6 cellular contexts compared by ENCODE assay signal in genomic region chr17:76731800-76732733, GRCh38. TPM values are rescaled to one million over a fixed set of nuclear protein-coding genes. Genes with fewer than 3 reads are reported as not detected.
DNase-seq lines count a peak whose midpoint lies in the region; ATAC-seq and TF ChIP-seq lines count a peak whose summit lies in the region.
"Not testable (repeated sequence)": the region's sequence is repeated elsewhere in the genome, so short reads cannot be mapped to it uniquely, and the experiment has no call there.

No MANE protein-coding gene starts in this region.

- H3F3A ChIP-seq in SK-N-SH (replicated peaks; ENCODE audit: insufficient read depth), result peaks cover 57% of the 10 kb centered on the region

- not testable (repeated sequence) for TF ChIP-seq CTCF in HL-60 (IDR thresholded peaks at IDR 0.05; ENCODE audit: insufficient read depth, low read length); SK-N-SH (IDR thresholded peaks at IDR 0.05); esophagus muscularis mucosa (IDR thresholded peaks at IDR 0.05); psoas muscle (IDR thresholded peaks at IDR 0.05)

- H3K4me1 ChIP-seq in CD4-positive, CD25-positive, alpha-beta regulatory T cell (ENCODE audit: control insufficient read depth, insufficient read depth, low read length, poor library complexity, severe bottlenecking), result peaks cover 85% of the 10 kb centered on the region
- H3K4me1 ChIP-seq in SK-N-SH (ENCODE audit: control insufficient read depth in 1 of 2, insufficient read depth in 2 of 2, low read depth in 1 of 2, low read length in 1 of 2), result peaks cover 33 to 35% of the 10 kb centered on the region in 2 experiments
- peaks cover 63 to 89% (median 85%) of the 10 kb centered on the region in 4 donors for H3K4me1 ChIP-seq in esophagus muscularis mucosa
- H3K4me1 ChIP-seq in psoas muscle, result peaks cover 66% of the 10 kb centered on the region

- POLR2A ChIA-PET in SK-N-SH (lab: Yijun Ruan, JAX), result interaction anchor here (0.9 to 1.2 kb wide), 2 partner anchors 7 to 19 kb away, joined by 3 read pairs; no protein-coding TSS in a partner anchor

- DNase-seq in CD4-positive, CD25-positive, alpha-beta regulatory T cell; HL-60 (ENCODE audit: low read depth in 1 of 2, low spot score in 1 of 2); SK-N-SH; esophagus muscularis mucosa (ENCODE audit: extremely low spot score); psoas muscle: not testable (repeated sequence)

- not testable (repeated sequence) for H3K9me2 ChIP-seq in SK-N-SH

- H3K4me3 ChIP-seq in CD4-positive, CD25-positive, alpha-beta regulatory T cell (ENCODE audit: low read depth, low read length), result peak overlapping the region; percentile 90
- H3K4me3 ChIP-seq in HL-60 (replicated peaks; ENCODE audit: insufficient read depth, low read length); SK-N-SH (ENCODE audit: low read depth in 2 of 2, low read length in 1 of 2); esophagus muscularis mucosa; psoas muscle: not testable (repeated sequence)

- not testable (repeated sequence) for ATAC-seq in CD4-positive, CD25-positive, alpha-beta regulatory T cell (ENCODE audit: low read depth in 2 of 2); activated T-helper 17 cell treated with anti-CD3 and anti-CD28 coated beads, Interleukin-2, amount 50 U/mL, for 72 hours (replicated peaks); psoas muscle

- not testable (repeated sequence) for TF ChIP-seq EP300 in SK-N-SH (IDR thresholded peaks at IDR 0.05; ENCODE audit: borderline replicate concordance in 1 of 2, low read depth in 1 of 2, low read length in 1 of 2); esophagus muscularis mucosa (IDR thresholded peaks at IDR 0.05)

- H3K9ac ChIP-seq in SK-N-SH, result not testable (repeated sequence)

- H3K27me3 ChIP-seq in CD4-positive, CD25-positive, alpha-beta regulatory T cell (ENCODE audit: control insufficient read depth, insufficient read depth, low read length); HL-60 (ENCODE audit: insufficient read depth, poor library complexity, severe bottlenecking); SK-N-SH (ENCODE audit: insufficient read depth); esophagus muscularis mucosa; psoas muscle (ENCODE audit: insufficient read depth in 3 of 3, low read length in 2 of 3): not testable (repeated sequence)

- CTCF ChIA-PET in SK-N-SH (lab: Yijun Ruan, JAX), result interaction anchor here (1.2 to 3.1 kb wide), 7 partner anchors 10 to 335 kb away, joined by 3 to 17 read pairs (median 4); no protein-coding TSS in a partner anchor

- H4K20me1 ChIP-seq in SK-N-SH (ENCODE audit: insufficient read depth), result peaks cover 53% of the 10 kb centered on the region

- H3K27ac Mint-ChIP-seq in CD4-positive, CD25-positive, alpha-beta regulatory T cell, result peak overlapping the region in 2 of 3 donors; percentile 85 to 99
- peak overlapping the region; percentile 54 for H3K27ac Mint-ChIP-seq in activated T-helper 17 cell treated with anti-CD3 and anti-CD28 coated beads, Interleukin-2, amount 50 U/mL, for 72 hours

- not testable (repeated sequence) for H3K9me3 Mint-ChIP-seq in CD4-positive, CD25-positive, alpha-beta regulatory T cell; activated T-helper 17 cell treated with anti-CD3 and anti-CD28 coated beads, Interleukin-2, amount 50 U/mL, for 72 hours

- peak overlapping the region; percentile 41 to 97 (median 92) for H3K4me3 Mint-ChIP-seq in CD4-positive, CD25-positive, alpha-beta regulatory T cell
- H3K4me3 Mint-ChIP-seq in activated T-helper 17 cell treated with anti-CD3 and anti-CD28 coated beads, Interleukin-2, amount 50 U/mL, for 72 hours, result peak overlapping the region; percentile 89

- not testable (repeated sequence) for TF ChIP-seq POLR2A in esophagus muscularis mucosa (IDR thresholded peaks at IDR 0.05; ENCODE audit: low read depth)

- 93% methylated on average over 13 of the region's 13 CpGs for WGBS in SK-N-SH (ENCODE audit: low lambda C conversion rate)
- 84% methylated on average over 13 of the region's 13 CpGs for WGBS in esophagus muscularis mucosa
- 73 to 88% (median 76%) methylated on average over 13 of the region's 13 CpGs for WGBS in psoas muscle, 3 donors

- H3K36me3 Mint-ChIP-seq in CD4-positive, CD25-positive, alpha-beta regulatory T cell, result peaks cover 47% of the 10 kb centered on the region
- peaks cover 97% of the 10 kb centered on the region for H3K36me3 Mint-ChIP-seq in activated T-helper 17 cell treated with anti-CD3 and anti-CD28 coated beads, Interleukin-2, amount 50 U/mL, for 72 hours (ENCODE audit: low read depth)

- peaks cover 51% of the 10 kb centered on the region for H3K36me3 ChIP-seq in CD4-positive, CD25-positive, alpha-beta regulatory T cell (ENCODE audit: control insufficient read depth, insufficient read depth, low read length)
- H3K36me3 ChIP-seq in SK-N-SH (replicated peaks in 1 of 2; ENCODE audit: control insufficient read depth in 1 of 2, insufficient read depth in 2 of 2, low read length in 1 of 2) (peaks cover 45 to 62% of the 10 kb centered on the region in 2 experiments), esophagus muscularis mucosa (peaks cover 20 to 68% (median 49%) of the 10 kb centered on the region in 4 donors), psoas muscle (ENCODE audit: insufficient read depth in 1 of 2, low read depth in 1 of 2) (peaks cover 0 to 67% of the 10 kb centered on the region in 2 donors)

- H3K27ac ChIP-seq in CD4-positive, CD25-positive, alpha-beta regulatory T cell (ENCODE audit: insufficient read depth, low read length, poor library complexity, severe bottlenecking), result peak overlapping the region; percentile 18
- H3K27ac ChIP-seq in HL-60 (replicated peaks) (peak overlapping the region; percentile 2; the same call in 1 of the 2 replicates), SK-N-SH (ENCODE audit: low read depth in 2 of 2, low read length in 1 of 2) (peak overlapping the region; percentile 98 to 99; a peak in 2 of 4 replicates), esophagus muscularis mucosa (replicated peaks in 1 of 4) (peak overlapping the region in 3 of 4 donors; percentile 2 to 100 (median 99)), psoas muscle (peak overlapping the region; percentile 60)

- intact Hi-C loops in esophagus muscularis mucosa (cut with DNase I); psoas muscle (cut with DNase I): not testable (repeated sequence)

- not testable (repeated sequence) for H2AFZ ChIP-seq in SK-N-SH (ENCODE audit: low read depth)

- H3K79me2 ChIP-seq in SK-N-SH (ENCODE audit: insufficient read depth), result peaks cover 100% of the 10 kb centered on the region

- peak overlapping the region; percentile 86; the same call in 1 of the 2 replicates for H3K4me2 ChIP-seq in SK-N-SH

- H3K9me3 ChIP-seq in CD4-positive, CD25-positive, alpha-beta regulatory T cell (ENCODE audit: control insufficient read depth in 2 of 2, low read length in 2 of 2); SK-N-SH; esophagus muscularis mucosa; psoas muscle: not testable (repeated sequence)

- TF ChIP-seq RAD21 in SK-N-SH (IDR thresholded peaks at IDR 0.05; ENCODE audit: low read length), result not testable (repeated sequence)

- peaks cover 35 to 80% (median 57%) of the 10 kb centered on the region in 4 donors for H3K4me1 Mint-ChIP-seq in CD4-positive, CD25-positive, alpha-beta regulatory T cell
- H3K4me1 Mint-ChIP-seq in activated T-helper 17 cell treated with anti-CD3 and anti-CD28 coated beads, Interleukin-2, amount 50 U/mL, for 72 hours, result peaks cover 21% of the 10 kb centered on the region

- not testable (repeated sequence) for H3K27me3 Mint-ChIP-seq in CD4-positive, CD25-positive, alpha-beta regulatory T cell; activated T-helper 17 cell treated with anti-CD3 and anti-CD28 coated beads, Interleukin-2, amount 50 U/mL, for 72 hours

RNA-seq across cellular contexts. Expression of gene SRSF2, which starts 5.1 kb away (rescaled TPM):
- total RNA-seq in CD4-positive, CD25-positive, alpha-beta regulatory T cell, result 444 TPM
- polyA plus RNA-seq in CD4-positive, CD25-positive, alpha-beta regulatory T cell, result 100 to 1,000 TPM in 1 of 4 donors, 10 to 100 TPM in 3; 86.0 to 113 (median 93.7) TPM
- 211 and 271 TPM in 2 replicates for polyA plus RNA-seq in SK-N-SH (2012; rRNA removed)
- 162 and 197 TPM in 2 replicates for polyA plus RNA-seq in SK-N-SH (2012; cell fraction: cytosol; rRNA removed)
- polyA plus RNA-seq in SK-N-SH (2012; cell fraction: nucleus; rRNA removed), result 1,226 and 1,940 TPM in 2 replicates
- 100 to 1,000 TPM; 254 to 438 TPM for total RNA-seq in activated T-helper 17 cell treated with anti-CD3 and anti-CD28 coated beads, Interleukin-2, amount 50 U/mL, for 72 hours
- 100 to 1,000 TPM; 133 to 173 (median 157) TPM for total RNA-seq in esophagus muscularis mucosa
- 100 to 1,000 TPM in 2 of 4 donors, 10 to 100 TPM in 2; 57.9 to 128 (median 90.6) TPM for total RNA-seq in psoas muscle
- polyA plus RNA-seq in psoas muscle, result 100 to 1,000 TPM in 2 of 3 donors, 10 to 100 TPM in 1; 81.9 to 135 (median 118) TPM

RNA-seq across cellular contexts. Expression of gene METTL23, which starts 5.4 kb away (rescaled TPM):
- total RNA-seq in CD4-positive, CD25-positive, alpha-beta regulatory T cell, result 44.1 TPM
- 100 to 1,000 TPM; 130 to 175 (median 162) TPM for polyA plus RNA-seq in CD4-positive, CD25-positive, alpha-beta regulatory T cell
- polyA plus RNA-seq in SK-N-SH (2012; rRNA removed) (75.9 and 96.8 TPM in 2 replicates), psoas muscle (10 to 100 TPM; 30.8 to 54.0 (median 36.5) TPM)
- polyA plus RNA-seq in SK-N-SH (2012; cell fraction: cytosol; rRNA removed), result 87.6 and 89.2 TPM in 2 replicates
- polyA plus RNA-seq in SK-N-SH (2012; cell fraction: nucleus; rRNA removed), result 80.8 and 107 TPM in 2 replicates
- 10 to 100 TPM; 31.6 to 35.7 TPM for total RNA-seq in activated T-helper 17 cell treated with anti-CD3 and anti-CD28 coated beads, Interleukin-2, amount 50 U/mL, for 72 hours
- total RNA-seq in esophagus muscularis mucosa (10 to 100 TPM; 18.3 to 29.7 (median 23.0) TPM), psoas muscle (10 to 100 TPM; 19.0 to 27.0 (median 24.3) TPM)

RNA-seq across cellular contexts. Expression of gene JMJD6, which starts 5.7 kb away (rescaled TPM):
- total RNA-seq in CD4-positive, CD25-positive, alpha-beta regulatory T cell, result 124 TPM
- polyA plus RNA-seq in CD4-positive, CD25-positive, alpha-beta regulatory T cell, result 10 to 100 TPM; 21.0 to 38.3 (median 33.6) TPM
- polyA plus RNA-seq in SK-N-SH (2012; rRNA removed) (20.1 and 23.3 TPM in 2 replicates), psoas muscle (10 to 100 TPM; 32.3 to 81.9 (median 51.6) TPM)
- polyA plus RNA-seq in SK-N-SH (2012; cell fraction: cytosol; rRNA removed), result 15.2 and 15.7 TPM in 2 replicates
- polyA plus RNA-seq in SK-N-SH (2012; cell fraction: nucleus; rRNA removed), result 60.2 and 109 TPM in 2 replicates
- total RNA-seq in activated T-helper 17 cell treated with anti-CD3 and anti-CD28 coated beads, Interleukin-2, amount 50 U/mL, for 72 hours, result 100 to 1,000 TPM in 1 of 2 donors, 10 to 100 TPM in 1; 99.1 to 144 TPM
- total RNA-seq in esophagus muscularis mucosa (10 to 100 TPM; 29.5 to 54.5 (median 49.5) TPM), psoas muscle (10 to 100 TPM; 30.8 to 61.9 (median 53.6) TPM)

RNA-seq across cellular contexts. Expression of gene MFSD11, which starts 5.9 kb away (rescaled TPM):
- 45.6 TPM for total RNA-seq in CD4-positive, CD25-positive, alpha-beta regulatory T cell
- polyA plus RNA-seq in CD4-positive, CD25-positive, alpha-beta regulatory T cell, result 10 to 100 TPM; 22.3 to 38.5 (median 26.1) TPM
- polyA plus RNA-seq in SK-N-SH (2012; rRNA removed) (22.7 and 28.3 TPM in 2 replicates), psoas muscle (10 to 100 TPM; 10.1 to 27.4 (median 10.3) TPM)
- 24.9 and 26.3 TPM in 2 replicates for polyA plus RNA-seq in SK-N-SH (2012; cell fraction: cytosol; rRNA removed)
- 28.4 and 31.2 TPM in 2 replicates for polyA plus RNA-seq in SK-N-SH (2012; cell fraction: nucleus; rRNA removed)
- 10 to 100 TPM; 20.9 to 28.6 TPM for total RNA-seq in activated T-helper 17 cell treated with anti-CD3 and anti-CD28 coated beads, Interleukin-2, amount 50 U/mL, for 72 hours
- total RNA-seq in esophagus muscularis mucosa (10 to 100 TPM; 17.1 to 22.4 (median 18.8) TPM), psoas muscle (10 to 100 TPM; 18.7 to 26.5 (median 22.0) TPM)

RNA-seq across cellular contexts. Expression of gene MXRA7, which starts 21.3 kb away (rescaled TPM):
- 5.0 TPM for total RNA-seq in CD4-positive, CD25-positive, alpha-beta regulatory T cell
- polyA plus RNA-seq in CD4-positive, CD25-positive, alpha-beta regulatory T cell, result 1 to 10 TPM; 2.2 to 8.8 (median 5.4) TPM
- polyA plus RNA-seq in SK-N-SH (2012; rRNA removed) (154 and 187 TPM in 2 replicates), psoas muscle (10 to 100 TPM; 34.6 to 43.2 (median 37.6) TPM)
- 223 and 232 TPM in 2 replicates for polyA plus RNA-seq in SK-N-SH (2012; cell fraction: cytosol; rRNA removed)
- polyA plus RNA-seq in SK-N-SH (2012; cell fraction: nucleus; rRNA removed), result 55.0 and 81.5 TPM in 2 replicates
- 1 to 10 TPM; 7.3 to 7.4 TPM for total RNA-seq in activated T-helper 17 cell treated with anti-CD3 and anti-CD28 coated beads, Interleukin-2, amount 50 U/mL, for 72 hours
- total RNA-seq in esophagus muscularis mucosa (100 to 1,000 TPM; 405 to 422 (median 411) TPM), psoas muscle (10 to 100 TPM; 40.8 to 75.1 (median 52.0) TPM)

Comparison
In these comparisons a context has a peak if more than half of its experiments do, and no peak if none do; other contexts are left out.
1. H3K27ac ChIP-seq: peak in every context shown above with its lines; median percentile 99 in esophagus muscularis mucosa; 98 in SK-N-SH; 60 in psoas muscle; 18 in CD4-positive, CD25-positive, alpha-beta regulatory T cell; 2 in HL-60.